In the genomic region with DNA sequence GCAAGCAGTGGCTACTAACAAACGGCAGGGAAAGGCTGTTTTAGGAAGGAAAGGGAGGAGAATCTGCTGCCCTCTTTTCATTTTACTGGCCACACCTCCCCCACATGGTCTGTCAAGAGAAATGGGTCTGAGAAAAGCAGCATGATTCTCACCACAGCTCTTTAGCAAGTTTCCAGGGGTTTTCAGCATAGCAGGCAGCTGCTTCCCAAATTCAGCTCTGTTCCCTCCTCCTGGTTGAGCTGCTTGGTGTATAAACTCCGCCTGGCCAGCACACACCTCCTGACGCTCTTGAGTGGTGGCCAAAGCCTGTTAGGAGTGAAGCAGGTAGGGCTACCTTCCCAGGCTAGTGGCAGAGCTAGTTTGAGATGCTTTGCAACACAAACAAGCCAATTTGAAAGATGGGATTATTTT, we compare ENCODE assay signal across 1 cellular context.
A peak's percentile ranks its signal among the peaks of the same experiment; 100 is the strongest.
TF ChIP-seq lines count a peak whose summit lies in the region.

No MANE protein-coding gene starts in this region.

TF ChIP-seq in H1, 55 proteins besides CTCF, POLR2A, EP300 and RAD21 (continued from another document):
- TF ChIP-seq, protein P1, sequence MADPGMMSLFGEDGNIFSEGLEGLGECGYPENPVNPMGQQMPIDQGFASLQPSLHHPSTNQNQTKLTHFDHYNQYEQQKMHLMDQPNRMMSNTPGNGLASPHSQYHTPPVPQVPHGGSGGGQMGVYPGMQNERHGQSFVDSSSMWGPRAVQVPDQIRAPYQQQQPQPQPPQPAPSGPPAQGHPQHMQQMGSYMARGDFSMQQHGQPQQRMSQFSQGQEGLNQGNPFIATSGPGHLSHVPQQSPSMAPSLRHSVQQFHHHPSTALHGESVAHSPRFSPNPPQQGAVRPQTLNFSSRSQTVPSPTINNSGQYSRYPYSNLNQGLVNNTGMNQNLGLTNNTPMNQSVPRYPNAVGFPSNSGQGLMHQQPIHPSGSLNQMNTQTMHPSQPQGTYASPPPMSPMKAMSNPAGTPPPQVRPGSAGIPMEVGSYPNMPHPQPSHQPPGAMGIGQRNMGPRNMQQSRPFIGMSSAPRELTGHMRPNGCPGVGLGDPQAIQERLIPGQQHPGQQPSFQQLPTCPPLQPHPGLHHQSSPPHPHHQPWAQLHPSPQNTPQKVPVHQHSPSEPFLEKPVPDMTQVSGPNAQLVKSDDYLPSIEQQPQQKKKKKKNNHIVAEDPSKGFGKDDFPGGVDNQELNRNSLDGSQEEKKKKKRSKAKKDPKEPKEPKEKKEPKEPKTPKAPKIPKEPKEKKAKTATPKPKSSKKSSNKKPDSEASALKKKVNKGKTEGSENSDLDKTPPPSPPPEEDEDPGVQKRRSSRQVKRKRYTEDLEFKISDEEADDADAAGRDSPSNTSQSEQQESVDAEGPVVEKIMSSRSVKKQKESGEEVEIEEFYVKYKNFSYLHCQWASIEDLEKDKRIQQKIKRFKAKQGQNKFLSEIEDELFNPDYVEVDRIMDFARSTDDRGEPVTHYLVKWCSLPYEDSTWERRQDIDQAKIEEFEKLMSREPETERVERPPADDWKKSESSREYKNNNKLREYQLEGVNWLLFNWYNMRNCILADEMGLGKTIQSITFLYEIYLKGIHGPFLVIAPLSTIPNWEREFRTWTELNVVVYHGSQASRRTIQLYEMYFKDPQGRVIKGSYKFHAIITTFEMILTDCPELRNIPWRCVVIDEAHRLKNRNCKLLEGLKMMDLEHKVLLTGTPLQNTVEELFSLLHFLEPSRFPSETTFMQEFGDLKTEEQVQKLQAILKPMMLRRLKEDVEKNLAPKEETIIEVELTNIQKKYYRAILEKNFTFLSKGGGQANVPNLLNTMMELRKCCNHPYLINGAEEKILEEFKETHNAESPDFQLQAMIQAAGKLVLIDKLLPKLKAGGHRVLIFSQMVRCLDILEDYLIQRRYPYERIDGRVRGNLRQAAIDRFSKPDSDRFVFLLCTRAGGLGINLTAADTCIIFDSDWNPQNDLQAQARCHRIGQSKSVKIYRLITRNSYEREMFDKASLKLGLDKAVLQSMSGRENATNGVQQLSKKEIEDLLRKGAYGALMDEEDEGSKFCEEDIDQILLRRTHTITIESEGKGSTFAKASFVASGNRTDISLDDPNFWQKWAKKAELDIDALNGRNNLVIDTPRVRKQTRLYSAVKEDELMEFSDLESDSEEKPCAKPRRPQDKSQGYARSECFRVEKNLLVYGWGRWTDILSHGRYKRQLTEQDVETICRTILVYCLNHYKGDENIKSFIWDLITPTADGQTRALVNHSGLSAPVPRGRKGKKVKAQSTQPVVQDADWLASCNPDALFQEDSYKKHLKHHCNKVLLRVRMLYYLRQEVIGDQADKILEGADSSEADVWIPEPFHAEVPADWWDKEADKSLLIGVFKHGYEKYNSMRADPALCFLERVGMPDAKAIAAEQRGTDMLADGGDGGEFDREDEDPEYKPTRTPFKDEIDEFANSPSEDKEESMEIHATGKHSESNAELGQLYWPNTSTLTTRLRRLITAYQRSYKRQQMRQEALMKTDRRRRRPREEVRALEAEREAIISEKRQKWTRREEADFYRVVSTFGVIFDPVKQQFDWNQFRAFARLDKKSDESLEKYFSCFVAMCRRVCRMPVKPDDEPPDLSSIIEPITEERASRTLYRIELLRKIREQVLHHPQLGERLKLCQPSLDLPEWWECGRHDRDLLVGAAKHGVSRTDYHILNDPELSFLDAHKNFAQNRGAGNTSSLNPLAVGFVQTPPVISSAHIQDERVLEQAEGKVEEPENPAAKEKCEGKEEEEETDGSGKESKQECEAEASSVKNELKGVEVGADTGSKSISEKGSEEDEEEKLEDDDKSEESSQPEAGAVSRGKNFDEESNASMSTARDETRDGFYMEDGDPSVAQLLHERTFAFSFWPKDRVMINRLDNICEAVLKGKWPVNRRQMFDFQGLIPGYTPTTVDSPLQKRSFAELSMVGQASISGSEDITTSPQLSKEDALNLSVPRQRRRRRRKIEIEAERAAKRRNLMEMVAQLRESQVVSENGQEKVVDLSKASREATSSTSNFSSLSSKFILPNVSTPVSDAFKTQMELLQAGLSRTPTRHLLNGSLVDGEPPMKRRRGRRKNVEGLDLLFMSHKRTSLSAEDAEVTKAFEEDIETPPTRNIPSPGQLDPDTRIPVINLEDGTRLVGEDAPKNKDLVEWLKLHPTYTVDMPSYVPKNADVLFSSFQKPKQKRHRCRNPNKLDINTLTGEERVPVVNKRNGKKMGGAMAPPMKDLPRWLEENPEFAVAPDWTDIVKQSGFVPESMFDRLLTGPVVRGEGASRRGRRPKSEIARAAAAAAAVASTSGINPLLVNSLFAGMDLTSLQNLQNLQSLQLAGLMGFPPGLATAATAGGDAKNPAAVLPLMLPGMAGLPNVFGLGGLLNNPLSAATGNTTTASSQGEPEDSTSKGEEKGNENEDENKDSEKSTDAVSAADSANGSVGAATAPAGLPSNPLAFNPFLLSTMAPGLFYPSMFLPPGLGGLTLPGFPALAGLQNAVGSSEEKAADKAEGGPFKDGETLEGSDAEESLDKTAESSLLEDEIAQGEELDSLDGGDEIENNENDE (IDR thresholded peaks at IDR 0.05; ENCODE audit: insufficient replicate concordance, low read length) = peak; percentile 18
- TF ChIP-seq TBP (IDR thresholded peaks at IDR 0.05; ENCODE audit: low read depth, low read length) = peak; percentile 53; the same call in 1 of the 2 replicates
- TF ChIP-seq SIRT6 (IDR thresholded peaks at IDR 0.05; ENCODE audit: low read length) = no peak
- TF ChIP-seq SIN3A (conservative IDR thresholded peaks at IDR 0.05 in 1 of 2, IDR thresholded peaks at IDR 0.05 in 1 of 2; ENCODE audit: low read depth in 1 of 2, low read length in 2 of 2) = no peak
- TF ChIP-seq POLR2AphosphoS5 (IDR thresholded peaks at IDR 0.05; ENCODE audit: low read depth, low read length) = peak; percentile 29; the same call in 1 of the 2 replicates
- TF ChIP-seq SP4 (IDR thresholded peaks at IDR 0.05; ENCODE audit: low read length) = no peak
- no peak for TF ChIP-seq JUND (IDR thresholded peaks at IDR 0.05; ENCODE audit: low read length)
- TF ChIP-seq, protein P2, sequence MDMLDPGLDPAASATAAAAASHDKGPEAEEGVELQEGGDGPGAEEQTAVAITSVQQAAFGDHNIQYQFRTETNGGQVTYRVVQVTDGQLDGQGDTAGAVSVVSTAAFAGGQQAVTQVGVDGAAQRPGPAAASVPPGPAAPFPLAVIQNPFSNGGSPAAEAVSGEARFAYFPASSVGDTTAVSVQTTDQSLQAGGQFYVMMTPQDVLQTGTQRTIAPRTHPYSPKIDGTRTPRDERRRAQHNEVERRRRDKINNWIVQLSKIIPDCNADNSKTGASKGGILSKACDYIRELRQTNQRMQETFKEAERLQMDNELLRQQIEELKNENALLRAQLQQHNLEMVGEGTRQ (IDR thresholded peaks at IDR 0.05; ENCODE audit: low read length) = no peak
- TF ChIP-seq RBBP5 (IDR thresholded peaks at IDR 0.05; ENCODE audit: borderline replicate concordance, low read depth, low read length) = 0 out of 2 replicates have a peak, but pooled peaks have one; percentile 36
- no peak for TF ChIP-seq SIX5 (IDR thresholded peaks at IDR 0.05; ENCODE audit: low read depth, low read length)
- no peak for TF ChIP-seq CTBP2 (IDR thresholded peaks at IDR 0.05; ENCODE audit: borderline replicate concordance, insufficient read depth, insufficient read length, low read length)
TF ChIP-seq in H1: peak in this region for 7.
